1 cellular context compared by ENCODE assay signal in genomic region chr19:56120371-56121179, GRCh38.
TF ChIP-seq lines count a peak whose summit lies in the region.

No MANE protein-coding gene starts in this region.

TF ChIP-seq in K562, 482 proteins besides CTCF, POLR2A, EP300 and RAD21 (continued from another document and continues in another):
- TF ChIP-seq ZNF584 (CRISPR knock-in tag; IDR thresholded peaks at IDR 0.05; ENCODE audit: low read depth) (peak; percentile 92), GMEB1 (CRISPR knock-in tag; IDR thresholded peaks at IDR 0.05) (0 out of 2 replicates have a peak, but pooled peaks have one; percentile 6), PTRF (tag; IDR thresholded peaks at IDR 0.05) (no peak), RBM17 (IDR thresholded peaks at IDR 0.05; ENCODE audit: borderline replicate concordance, low read depth, low read length) (no peak), MTA1 (IDR thresholded peaks at IDR 0.05; ENCODE audit: borderline replicate concordance) (no peak), NR4A1 (CRISPR knock-in tag; IDR thresholded peaks at IDR 0.05) (no peak), NR4A1 (tag; IDR thresholded peaks at IDR 0.05) (no peak), E2F3 (CRISPR knock-in tag; IDR thresholded peaks at IDR 0.05) (peak; percentile 77), ZNF77 (CRISPR knock-in tag; IDR thresholded peaks at IDR 0.05) (no peak), ZNF740 (CRISPR knock-in tag; IDR thresholded peaks at IDR 0.05) (peak; percentile 93), ZNF740 (tag; IDR thresholded peaks at IDR 0.05) (0 out of 4 replicates have a peak, but pooled peaks of 1 of the 2 experiments have one; percentile 61), SREBF1 (IDR thresholded peaks at IDR 0.05; ENCODE audit: borderline replicate concordance, low read depth, low read length) (no peak), ZNF76 (CRISPR knock-in tag; IDR thresholded peaks at IDR 0.05; ENCODE audit: borderline replicate concordance) (0 out of 2 replicates have a peak, but pooled peaks have one; percentile 20), JUND (IDR thresholded peaks at IDR 0.05; ENCODE audit: borderline replicate concordance, low read depth, low read length) (no peak), JUND (tag; IDR thresholded peaks at IDR 0.05; ENCODE audit: borderline replicate concordance, low read depth, low read length) (no peak), CREBBP (IDR thresholded peaks at IDR 0.05; ENCODE audit: low read depth, low read length) (no peak), HDAC6 (IDR thresholded peaks at IDR 0.05; ENCODE audit: low read depth, low read length) (no peak), MIER1 (IDR thresholded peaks at IDR 0.05; ENCODE audit: low read depth) (no peak), THRAP3 (IDR thresholded peaks at IDR 0.05; ENCODE audit: borderline replicate concordance) (no peak), MXI1 (IDR thresholded peaks at IDR 0.05; ENCODE audit: low read depth, low read length) (no peak), CCNT2 (IDR thresholded peaks at IDR 0.05; ENCODE audit: borderline replicate concordance, extremely low read depth, insufficient read length, low read depth, low read length) (no peak), ZBTB1 (CRISPR knock-in tag; IDR thresholded peaks at IDR 0.05; ENCODE audit: borderline replicate concordance, low read depth) (no peak; the same call in 1 of the 2 replicates), ZKSCAN1 (IDR thresholded peaks at IDR 0.05; ENCODE audit: low read depth, low read length) (no peak), NCOA1 (IDR thresholded peaks at IDR 0.05; ENCODE audit: low read depth) (no peak), TBP (optimal IDR thresholded peaks at IDR 0.05; ENCODE audit: low read depth, low read length) (peak; percentile 67), MTA2 (IDR thresholded peaks at IDR 0.05; ENCODE audit: low read depth) (no peak), SMARCA5 (IDR thresholded peaks at IDR 0.05) (no peak), ZNF507 (tag; conservative IDR thresholded peaks at IDR 0.05) (no peak), ZFPM2 (CRISPR knock-in tag; IDR thresholded peaks at IDR 0.05) (no peak), PML (IDR thresholded peaks at IDR 0.05; ENCODE audit: low read length) (0 out of 2 replicates have a peak, but pooled peaks have one; percentile 18), ATF1 (CRISPR knock-in tag; IDR thresholded peaks at IDR 0.05) (no peak), ATF1 (tag; IDR thresholded peaks at IDR 0.05) (peak; percentile 22; the same call in 1 of the 2 replicates), U2AF2 (optimal IDR thresholded peaks at IDR 0.05; ENCODE audit: low read depth, low read length) (no peak), TFAM (CRISPR knock-in tag; conservative IDR thresholded peaks at IDR 0.05) (no peak), SIN3A (IDR thresholded peaks at IDR 0.05; ENCODE audit: borderline replicate concordance in 2 of 2, control insufficient read depth in 1 of 2, low read depth in 2 of 2, low read length in 2 of 2) (no peak; a peak in 1 of 4 replicates), MAFF (IDR thresholded peaks at IDR 0.05; ENCODE audit: low read length) (no peak), ETV6 (IDR thresholded peaks at IDR 0.05; ENCODE audit: borderline replicate concordance in 1 of 2, low read depth in 2 of 2, low read length in 1 of 2) (no peak), ETV6 (CRISPR knock-in tag; IDR thresholded peaks at IDR 0.05; ENCODE audit: borderline replicate concordance) (no peak)
- TF ChIP-seq, protein P1, sequence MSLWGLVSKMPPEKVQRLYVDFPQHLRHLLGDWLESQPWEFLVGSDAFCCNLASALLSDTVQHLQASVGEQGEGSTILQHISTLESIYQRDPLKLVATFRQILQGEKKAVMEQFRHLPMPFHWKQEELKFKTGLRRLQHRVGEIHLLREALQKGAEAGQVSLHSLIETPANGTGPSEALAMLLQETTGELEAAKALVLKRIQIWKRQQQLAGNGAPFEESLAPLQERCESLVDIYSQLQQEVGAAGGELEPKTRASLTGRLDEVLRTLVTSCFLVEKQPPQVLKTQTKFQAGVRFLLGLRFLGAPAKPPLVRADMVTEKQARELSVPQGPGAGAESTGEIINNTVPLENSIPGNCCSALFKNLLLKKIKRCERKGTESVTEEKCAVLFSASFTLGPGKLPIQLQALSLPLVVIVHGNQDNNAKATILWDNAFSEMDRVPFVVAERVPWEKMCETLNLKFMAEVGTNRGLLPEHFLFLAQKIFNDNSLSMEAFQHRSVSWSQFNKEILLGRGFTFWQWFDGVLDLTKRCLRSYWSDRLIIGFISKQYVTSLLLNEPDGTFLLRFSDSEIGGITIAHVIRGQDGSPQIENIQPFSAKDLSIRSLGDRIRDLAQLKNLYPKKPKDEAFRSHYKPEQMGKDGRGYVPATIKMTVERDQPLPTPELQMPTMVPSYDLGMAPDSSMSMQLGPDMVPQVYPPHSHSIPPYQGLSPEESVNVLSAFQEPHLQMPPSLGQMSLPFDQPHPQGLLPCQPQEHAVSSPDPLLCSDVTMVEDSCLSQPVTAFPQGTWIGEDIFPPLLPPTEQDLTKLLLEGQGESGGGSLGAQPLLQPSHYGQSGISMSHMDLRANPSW (CRISPR knock-in tag; IDR thresholded peaks at IDR 0.05), result no peak
- TF ChIP-seq, protein P2, sequence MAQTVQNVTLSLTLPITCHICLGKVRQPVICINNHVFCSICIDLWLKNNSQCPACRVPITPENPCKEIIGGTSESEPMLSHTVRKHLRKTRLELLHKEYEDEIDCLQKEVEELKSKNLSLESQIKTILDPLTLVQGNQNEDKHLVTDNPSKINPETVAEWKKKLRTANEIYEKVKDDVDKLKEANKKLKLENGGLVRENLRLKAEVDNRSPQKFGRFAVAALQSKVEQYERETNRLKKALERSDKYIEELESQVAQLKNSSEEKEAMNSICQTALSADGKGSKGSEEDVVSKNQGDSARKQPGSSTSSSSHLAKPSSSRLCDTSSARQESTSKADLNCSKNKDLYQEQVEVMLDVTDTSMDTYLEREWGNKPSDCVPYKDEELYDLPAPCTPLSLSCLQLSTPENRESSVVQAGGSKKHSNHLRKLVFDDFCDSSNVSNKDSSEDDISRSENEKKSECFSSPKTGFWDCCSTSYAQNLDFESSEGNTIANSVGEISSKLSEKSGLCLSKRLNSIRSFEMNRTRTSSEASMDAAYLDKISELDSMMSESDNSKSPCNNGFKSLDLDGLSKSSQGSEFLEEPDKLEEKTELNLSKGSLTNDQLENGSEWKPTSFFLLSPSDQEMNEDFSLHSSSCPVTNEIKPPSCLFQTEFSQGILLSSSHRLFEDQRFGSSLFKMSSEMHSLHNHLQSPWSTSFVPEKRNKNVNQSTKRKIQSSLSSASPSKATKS (CRISPR knock-in tag; IDR thresholded peaks at IDR 0.05), result no peak
- TF ChIP-seq, protein P3, sequence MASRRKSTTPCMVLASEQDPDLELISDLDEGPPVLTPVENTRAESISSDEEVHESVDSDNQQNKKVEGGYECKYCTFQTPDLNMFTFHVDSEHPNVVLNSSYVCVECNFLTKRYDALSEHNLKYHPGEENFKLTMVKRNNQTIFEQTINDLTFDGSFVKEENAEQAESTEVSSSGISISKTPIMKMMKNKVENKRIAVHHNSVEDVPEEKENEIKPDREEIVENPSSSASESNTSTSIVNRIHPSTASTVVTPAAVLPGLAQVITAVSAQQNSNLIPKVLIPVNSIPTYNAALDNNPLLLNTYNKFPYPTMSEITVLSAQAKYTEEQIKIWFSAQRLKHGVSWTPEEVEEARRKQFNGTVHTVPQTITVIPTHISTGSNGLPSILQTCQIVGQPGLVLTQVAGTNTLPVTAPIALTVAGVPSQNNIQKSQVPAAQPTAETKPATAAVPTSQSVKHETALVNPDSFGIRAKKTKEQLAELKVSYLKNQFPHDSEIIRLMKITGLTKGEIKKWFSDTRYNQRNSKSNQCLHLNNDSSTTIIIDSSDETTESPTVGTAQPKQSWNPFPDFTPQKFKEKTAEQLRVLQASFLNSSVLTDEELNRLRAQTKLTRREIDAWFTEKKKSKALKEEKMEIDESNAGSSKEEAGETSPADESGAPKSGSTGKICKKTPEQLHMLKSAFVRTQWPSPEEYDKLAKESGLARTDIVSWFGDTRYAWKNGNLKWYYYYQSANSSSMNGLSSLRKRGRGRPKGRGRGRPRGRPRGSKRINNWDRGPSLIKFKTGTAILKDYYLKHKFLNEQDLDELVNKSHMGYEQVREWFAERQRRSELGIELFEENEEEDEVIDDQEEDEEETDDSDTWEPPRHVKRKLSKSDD (conservative IDR thresholded peaks at IDR 0.05; ENCODE audit: low read length), result no peak
- TF ChIP-seq, protein P4, sequence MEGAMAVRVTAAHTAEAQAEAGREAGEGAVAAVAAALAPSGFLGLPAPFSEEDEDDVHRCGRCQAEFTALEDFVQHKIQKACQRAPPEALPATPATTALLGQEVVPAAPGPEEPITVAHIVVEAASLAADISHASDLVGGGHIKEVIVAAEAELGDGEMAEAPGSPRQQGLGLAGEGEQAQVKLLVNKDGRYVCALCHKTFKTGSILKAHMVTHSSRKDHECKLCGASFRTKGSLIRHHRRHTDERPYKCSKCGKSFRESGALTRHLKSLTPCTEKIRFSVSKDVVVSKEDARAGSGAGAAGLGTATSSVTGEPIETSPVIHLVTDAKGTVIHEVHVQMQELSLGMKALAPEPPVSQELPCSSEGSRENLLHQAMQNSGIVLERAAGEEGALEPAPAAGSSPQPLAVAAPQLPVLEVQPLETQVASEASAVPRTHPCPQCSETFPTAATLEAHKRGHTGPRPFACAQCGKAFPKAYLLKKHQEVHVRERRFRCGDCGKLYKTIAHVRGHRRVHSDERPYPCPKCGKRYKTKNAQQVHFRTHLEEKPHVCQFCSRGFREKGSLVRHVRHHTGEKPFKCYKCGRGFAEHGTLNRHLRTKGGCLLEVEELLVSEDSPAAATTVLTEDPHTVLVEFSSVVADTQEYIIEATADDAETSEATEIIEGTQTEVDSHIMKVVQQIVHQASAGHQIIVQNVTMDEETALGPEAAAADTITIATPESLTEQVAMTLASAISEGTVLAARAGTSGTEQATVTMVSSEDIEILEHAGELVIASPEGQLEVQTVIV (CRISPR knock-in tag; IDR thresholded peaks at IDR 0.05; ENCODE audit: borderline replicate concordance), result no peak
- TF ChIP-seq, protein P5, sequence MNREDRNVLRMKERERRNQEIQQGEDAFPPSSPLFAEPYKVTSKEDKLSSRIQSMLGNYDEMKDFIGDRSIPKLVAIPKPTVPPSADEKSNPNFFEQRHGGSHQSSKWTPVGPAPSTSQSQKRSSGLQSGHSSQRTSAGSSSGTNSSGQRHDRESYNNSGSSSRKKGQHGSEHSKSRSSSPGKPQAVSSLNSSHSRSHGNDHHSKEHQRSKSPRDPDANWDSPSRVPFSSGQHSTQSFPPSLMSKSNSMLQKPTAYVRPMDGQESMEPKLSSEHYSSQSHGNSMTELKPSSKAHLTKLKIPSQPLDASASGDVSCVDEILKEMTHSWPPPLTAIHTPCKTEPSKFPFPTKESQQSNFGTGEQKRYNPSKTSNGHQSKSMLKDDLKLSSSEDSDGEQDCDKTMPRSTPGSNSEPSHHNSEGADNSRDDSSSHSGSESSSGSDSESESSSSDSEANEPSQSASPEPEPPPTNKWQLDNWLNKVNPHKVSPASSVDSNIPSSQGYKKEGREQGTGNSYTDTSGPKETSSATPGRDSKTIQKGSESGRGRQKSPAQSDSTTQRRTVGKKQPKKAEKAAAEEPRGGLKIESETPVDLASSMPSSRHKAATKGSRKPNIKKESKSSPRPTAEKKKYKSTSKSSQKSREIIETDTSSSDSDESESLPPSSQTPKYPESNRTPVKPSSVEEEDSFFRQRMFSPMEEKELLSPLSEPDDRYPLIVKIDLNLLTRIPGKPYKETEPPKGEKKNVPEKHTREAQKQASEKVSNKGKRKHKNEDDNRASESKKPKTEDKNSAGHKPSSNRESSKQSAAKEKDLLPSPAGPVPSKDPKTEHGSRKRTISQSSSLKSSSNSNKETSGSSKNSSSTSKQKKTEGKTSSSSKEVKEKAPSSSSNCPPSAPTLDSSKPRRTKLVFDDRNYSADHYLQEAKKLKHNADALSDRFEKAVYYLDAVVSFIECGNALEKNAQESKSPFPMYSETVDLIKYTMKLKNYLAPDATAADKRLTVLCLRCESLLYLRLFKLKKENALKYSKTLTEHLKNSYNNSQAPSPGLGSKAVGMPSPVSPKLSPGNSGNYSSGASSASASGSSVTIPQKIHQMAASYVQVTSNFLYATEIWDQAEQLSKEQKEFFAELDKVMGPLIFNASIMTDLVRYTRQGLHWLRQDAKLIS (CRISPR knock-in tag; IDR thresholded peaks at IDR 0.05), result peak; percentile 10; the same call in 1 of the 2 replicates
- TF ChIP-seq, protein P6, sequence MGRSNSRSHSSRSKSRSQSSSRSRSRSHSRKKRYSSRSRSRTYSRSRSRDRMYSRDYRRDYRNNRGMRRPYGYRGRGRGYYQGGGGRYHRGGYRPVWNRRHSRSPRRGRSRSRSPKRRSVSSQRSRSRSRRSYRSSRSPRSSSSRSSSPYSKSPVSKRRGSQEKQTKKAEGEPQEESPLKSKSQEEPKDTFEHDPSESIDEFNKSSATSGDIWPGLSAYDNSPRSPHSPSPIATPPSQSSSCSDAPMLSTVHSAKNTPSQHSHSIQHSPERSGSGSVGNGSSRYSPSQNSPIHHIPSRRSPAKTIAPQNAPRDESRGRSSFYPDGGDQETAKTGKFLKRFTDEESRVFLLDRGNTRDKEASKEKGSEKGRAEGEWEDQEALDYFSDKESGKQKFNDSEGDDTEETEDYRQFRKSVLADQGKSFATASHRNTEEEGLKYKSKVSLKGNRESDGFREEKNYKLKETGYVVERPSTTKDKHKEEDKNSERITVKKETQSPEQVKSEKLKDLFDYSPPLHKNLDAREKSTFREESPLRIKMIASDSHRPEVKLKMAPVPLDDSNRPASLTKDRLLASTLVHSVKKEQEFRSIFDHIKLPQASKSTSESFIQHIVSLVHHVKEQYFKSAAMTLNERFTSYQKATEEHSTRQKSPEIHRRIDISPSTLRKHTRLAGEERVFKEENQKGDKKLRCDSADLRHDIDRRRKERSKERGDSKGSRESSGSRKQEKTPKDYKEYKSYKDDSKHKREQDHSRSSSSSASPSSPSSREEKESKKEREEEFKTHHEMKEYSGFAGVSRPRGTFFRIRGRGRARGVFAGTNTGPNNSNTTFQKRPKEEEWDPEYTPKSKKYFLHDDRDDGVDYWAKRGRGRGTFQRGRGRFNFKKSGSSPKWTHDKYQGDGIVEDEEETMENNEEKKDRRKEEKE (IDR thresholded peaks at IDR 0.05; ENCODE audit: borderline replicate concordance in 1 of 2, control insufficient read depth in 1 of 2, low read depth in 2 of 2, low read length in 1 of 2), result no peak
